Comparison of ENCODE assay signal across 11 cellular contexts in the genomic region with DNA sequence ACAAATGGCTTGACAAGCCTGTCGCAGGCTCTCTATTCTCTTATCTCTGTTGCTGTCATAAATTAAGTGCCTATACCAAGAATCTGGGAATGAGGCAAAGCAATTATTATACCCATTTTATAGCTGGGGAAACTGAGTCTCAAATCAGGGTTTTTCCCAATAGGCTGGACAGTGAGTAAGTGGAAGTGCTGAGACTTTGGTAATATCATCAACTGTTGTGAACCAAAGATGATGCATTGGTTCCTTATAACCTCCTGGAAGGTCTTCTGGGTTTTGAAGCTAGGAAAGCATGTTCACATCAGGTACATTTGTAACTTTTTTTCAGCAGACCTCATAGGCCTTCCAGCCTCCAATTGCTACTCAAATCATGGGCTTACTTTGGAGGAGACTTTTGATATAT.
"Had no signal": no experiment of that assay in that cellular context is flagged by ENCODE, and none has a peak within 500 bp of the region (broad histone marks: within the 10 kb centered on the region; RNA-seq: fewer than 3 reads in every experiment).

No MANE protein-coding gene starts in this region.

- FAIRE-seq: H1, H54 had no signal

- H3K36me3 ChIP-seq: HAP-1 had no signal

- H3K4me3 ChIP-seq: GM23248, GM23338, HAP-1 had no signal

- H3K9me3 ChIP-seq: HAP-1 had no signal

- H3K27ac ChIP-seq: GM23248 had no signal

- H3K4me2 ChIP-seq: GM23338 had no signal

- DNase-seq: GM23248, GOT3, H7, H9, HCEC 1CT, HFFc6 had no signal

- H3K9ac ChIP-seq: GM23248 had no signal

- ATAC-seq: GM23338, HCT116 had no signal

- H2AFZ ChIP-seq: GM23248, GM23338 had no signal
